Comparison of ENCODE assay signal across 1 cellular context in genomic region chr5:53481887-53482716, GRCh38.
TF ChIP-seq lines count a peak whose summit lies in the region.

No MANE protein-coding gene starts in this region.

TF ChIP-seq in HEK293, 187 proteins besides CTCF, POLR2A, EP300 and RAD21 (continued from another document and continues in another):
- no peak for TF ChIP-seq ZNF37A (tag by site-specific recombination; IDR thresholded peaks at IDR 0.05)
- TF ChIP-seq ZNF184 (tag by site-specific recombination; IDR thresholded peaks at IDR 0.05), result no peak
- no peak for TF ChIP-seq ZFP3 (tag by site-specific recombination; IDR thresholded peaks at IDR 0.05; ENCODE audit: low read depth)
- TF ChIP-seq ZNF580 (tag by site-specific recombination; IDR thresholded peaks at IDR 0.05), result 0 out of 2 replicates have a peak, but pooled peaks have one; percentile 50
- no peak for TF ChIP-seq ZSCAN5A (tag by site-specific recombination; IDR thresholded peaks at IDR 0.05)
- TF ChIP-seq KLF10 (tag by site-specific recombination; IDR thresholded peaks at IDR 0.05), result no peak
- TF ChIP-seq ZNF350 (tag by site-specific recombination; IDR thresholded peaks at IDR 0.05), result no peak
- TF ChIP-seq ZBTB20 (tag by site-specific recombination; IDR thresholded peaks at IDR 0.05), result peak; percentile 86
- TF ChIP-seq GFI1B (tag by site-specific recombination; IDR thresholded peaks at IDR 0.05), result no peak
- no peak for TF ChIP-seq ZNF626 (tag by site-specific recombination; IDR thresholded peaks at IDR 0.05)
- no peak for TF ChIP-seq ZBTB7A (tag by site-specific recombination; IDR thresholded peaks at IDR 0.05; ENCODE audit: low read depth)
- TF ChIP-seq RBAK (tag by site-specific recombination; IDR thresholded peaks at IDR 0.05), result no peak
- TF ChIP-seq ZBTB6 (tag by site-specific recombination; IDR thresholded peaks at IDR 0.05), result no peak
- no peak for TF ChIP-seq ZNF514 (tag by site-specific recombination; IDR thresholded peaks at IDR 0.05)
- TF ChIP-seq KLF16 (tag by site-specific recombination; IDR thresholded peaks at IDR 0.05), result no peak
- no peak for TF ChIP-seq ZNF223 (tag by site-specific recombination; IDR thresholded peaks at IDR 0.05)
- TF ChIP-seq SCRT1 (tag by site-specific recombination; IDR thresholded peaks at IDR 0.05; ENCODE audit: borderline replicate concordance), result no peak
- TF ChIP-seq ZNF529 (tag by site-specific recombination; IDR thresholded peaks at IDR 0.05; ENCODE audit: insufficient replicate concordance), result no peak
- TF ChIP-seq ZNF830 (tag by site-specific recombination; IDR thresholded peaks at IDR 0.05; ENCODE audit: low read depth), result no peak
- TF ChIP-seq ZNF311 (tag by site-specific recombination; IDR thresholded peaks at IDR 0.05; ENCODE audit: borderline replicate concordance), result no peak
- TF ChIP-seq MEIS1 (CRISPR knock-in tag; IDR thresholded peaks at IDR 0.05; ENCODE audit: borderline replicate concordance), result no peak
- TF ChIP-seq ZNF785 (tag by site-specific recombination; IDR thresholded peaks at IDR 0.05), result no peak
- peak; percentile 30; the same call in 1 of the 2 replicates for TF ChIP-seq GLIS2 (tag by site-specific recombination; IDR thresholded peaks at IDR 0.05)
- no peak for TF ChIP-seq ZNF175 (tag by site-specific recombination; IDR thresholded peaks at IDR 0.05)
- no peak for TF ChIP-seq ZNF670 (tag by site-specific recombination; IDR thresholded peaks at IDR 0.05; ENCODE audit: low read depth)
- TF ChIP-seq ZNF639 (tag by site-specific recombination; IDR thresholded peaks at IDR 0.05), result no peak
- no peak for TF ChIP-seq ZNF112 (tag by site-specific recombination; IDR thresholded peaks at IDR 0.05)
- no peak for TF ChIP-seq ZNF280C (tag by site-specific recombination; IDR thresholded peaks at IDR 0.05)
- no peak for TF ChIP-seq ZNF140 (tag by site-specific recombination; IDR thresholded peaks at IDR 0.05)
- no peak; the same call in 1 of the 2 replicates for TF ChIP-seq ZNF777 (tag by site-specific recombination; IDR thresholded peaks at IDR 0.05; ENCODE audit: borderline replicate concordance)
- peak; percentile 73 for TF ChIP-seq ZBTB26 (tag by site-specific recombination; optimal IDR thresholded peaks at IDR 0.05)
- TF ChIP-seq ZNF704 (tag by site-specific recombination; IDR thresholded peaks at IDR 0.05), result no peak
- no peak for TF ChIP-seq KLF9 (tag by site-specific recombination; IDR thresholded peaks at IDR 0.05; ENCODE audit: low read depth)
- peak; percentile 97 for TF ChIP-seq ZBTB8A (tag by site-specific recombination; IDR thresholded peaks at IDR 0.05)
- TF ChIP-seq ZNF23 (tag by site-specific recombination; IDR thresholded peaks at IDR 0.05; ENCODE audit: borderline replicate concordance), result no peak
- no peak for TF ChIP-seq SP3 (tag by site-specific recombination; IDR thresholded peaks at IDR 0.05)
- no peak; the same call in 1 of the 2 replicates for TF ChIP-seq REST (tag by site-specific recombination; IDR thresholded peaks at IDR 0.05)
- TF ChIP-seq ZSCAN30 (tag by site-specific recombination; IDR thresholded peaks at IDR 0.05), result 0 out of 2 replicates have a peak, but pooled peaks have one; percentile 48
- TF ChIP-seq OVOL3 (tag by site-specific recombination; IDR thresholded peaks at IDR 0.05), result no peak
- no peak for TF ChIP-seq ZNF292 (tag by site-specific recombination; IDR thresholded peaks at IDR 0.05; ENCODE audit: borderline replicate concordance, low read depth)
- TF ChIP-seq ZBTB49 (tag by site-specific recombination; IDR thresholded peaks at IDR 0.05; ENCODE audit: low read depth), result no peak
- TF ChIP-seq KLF8 (tag by site-specific recombination; IDR thresholded peaks at IDR 0.05), result peak; percentile 29; the same call in 1 of the 2 replicates
- TF ChIP-seq, protein P1, sequence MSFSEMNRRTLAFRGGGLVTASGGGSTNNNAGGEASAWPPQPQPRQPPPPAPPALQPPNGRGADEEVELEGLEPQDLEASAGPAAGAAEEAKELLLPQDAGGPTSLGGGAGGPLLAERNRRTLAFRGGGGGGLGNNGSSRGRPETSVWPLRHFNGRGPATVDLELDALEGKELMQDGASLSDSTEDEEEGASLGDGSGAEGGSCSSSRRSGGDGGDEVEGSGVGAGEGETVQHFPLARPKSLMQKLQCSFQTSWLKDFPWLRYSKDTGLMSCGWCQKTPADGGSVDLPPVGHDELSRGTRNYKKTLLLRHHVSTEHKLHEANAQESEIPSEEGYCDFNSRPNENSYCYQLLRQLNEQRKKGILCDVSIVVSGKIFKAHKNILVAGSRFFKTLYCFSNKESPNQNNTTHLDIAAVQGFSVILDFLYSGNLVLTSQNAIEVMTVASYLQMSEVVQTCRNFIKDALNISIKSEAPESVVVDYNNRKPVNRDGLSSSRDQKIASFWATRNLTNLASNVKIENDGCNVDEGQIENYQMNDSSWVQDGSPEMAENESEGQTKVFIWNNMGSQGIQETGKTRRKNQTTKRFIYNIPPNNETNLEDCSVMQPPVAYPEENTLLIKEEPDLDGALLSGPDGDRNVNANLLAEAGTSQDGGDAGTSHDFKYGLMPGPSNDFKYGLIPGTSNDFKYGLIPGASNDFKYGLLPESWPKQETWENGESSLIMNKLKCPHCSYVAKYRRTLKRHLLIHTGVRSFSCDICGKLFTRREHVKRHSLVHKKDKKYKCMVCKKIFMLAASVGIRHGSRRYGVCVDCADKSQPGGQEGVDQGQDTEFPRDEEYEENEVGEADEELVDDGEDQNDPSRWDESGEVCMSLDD (tag by site-specific recombination; IDR thresholded peaks at IDR 0.05), result no peak
- no peak for TF ChIP-seq ZNF776 (tag by site-specific recombination; IDR thresholded peaks at IDR 0.05; ENCODE audit: borderline replicate concordance)
- TF ChIP-seq ZNF843 (tag by site-specific recombination; IDR thresholded peaks at IDR 0.05), result 0 out of 2 replicates have a peak, but pooled peaks have one; percentile 14
- no peak for TF ChIP-seq ZNF114 (tag by site-specific recombination; IDR thresholded peaks at IDR 0.05)
- TF ChIP-seq ZNF138 (tag by site-specific recombination; IDR thresholded peaks at IDR 0.05; ENCODE audit: borderline replicate concordance), result no peak
- TF ChIP-seq ZIC2 (tag by site-specific recombination; IDR thresholded peaks at IDR 0.05), result no peak
- TF ChIP-seq ZNF394 (tag by site-specific recombination; IDR thresholded peaks at IDR 0.05; ENCODE audit: borderline replicate concordance), result no peak
- no peak for TF ChIP-seq ZSCAN16 (tag by site-specific recombination; IDR thresholded peaks at IDR 0.05)
- 0 out of 2 replicates have a peak, but pooled peaks have one; percentile 43 for TF ChIP-seq ZXDB (tag by site-specific recombination; IDR thresholded peaks at IDR 0.05)
